9 cellular contexts compared by ENCODE assay signal in the genomic region with DNA sequence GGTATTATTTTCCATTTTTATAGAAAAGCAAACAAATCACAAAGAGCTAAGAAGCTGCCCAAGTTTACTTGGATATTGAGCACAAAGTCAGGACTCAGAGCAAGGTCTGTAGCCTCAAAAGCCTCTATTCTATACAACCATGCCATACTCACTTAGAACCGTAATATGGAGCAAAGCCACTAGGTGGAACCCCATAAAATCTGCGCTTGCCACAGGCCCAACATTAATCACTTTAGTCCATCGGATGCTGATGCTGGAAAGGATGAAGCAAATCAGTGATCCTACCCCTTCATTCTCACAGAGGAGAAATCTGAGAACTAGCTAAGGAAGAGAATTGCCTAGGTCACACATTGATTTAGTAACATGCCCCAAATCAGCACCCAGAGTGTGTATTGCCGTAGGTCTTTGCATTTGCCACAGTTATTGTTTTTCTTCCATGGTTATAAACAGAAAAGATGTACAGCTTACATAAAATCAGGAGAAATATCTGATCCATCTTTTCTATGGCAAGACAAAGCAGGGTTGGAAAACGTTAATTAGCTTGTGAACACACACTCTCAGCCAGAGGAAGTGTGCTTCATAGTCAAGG. TPM values are rescaled to one million over a fixed set of nuclear protein-coding genes. Genes with fewer than 3 reads are reported as not detected.
DNase-seq lines count a peak whose midpoint lies in the region; ATAC-seq, FAIRE-seq and TF ChIP-seq lines count a peak whose summit lies in the region.
"Had no signal": no experiment of that assay in that cellular context is flagged by ENCODE, and none has a peak within 500 bp of the region (broad histone marks: within the 10 kb centered on the region; RNA-seq: fewer than 3 reads in every experiment).

No MANE protein-coding gene starts in this region.

- ATAC-seq in GM19324 (IDR thresholded peaks at IDR 0.05; ENCODE audit: low FRiP score, unreplicated experiment): peak; percentile 78
- peak; percentile 78 for ATAC-seq in HG03196 (IDR thresholded peaks at IDR 0.05; ENCODE audit: unreplicated experiment)

- H3K18ac ChIP-seq in H1 (ENCODE audit: extremely low read depth, low read length): no peak overlapping the region

- H2BK15ac ChIP-seq in H1 (ENCODE audit: low read length): no peak overlapping the region

- H3K56ac ChIP-seq in H1 (replicated peaks; ENCODE audit: insufficient read length, low read depth, low read length): no peak overlapping the region

- no peak overlapping the region for H3K14ac ChIP-seq in H1 (ENCODE audit: insufficient read length)

- H2BK20ac ChIP-seq in H1 (ENCODE audit: low read length): no peak overlapping the region

- TF ChIP-seq POLR2A in H1 (IDR thresholded peaks at IDR 0.05; ENCODE audit: control extremely low read depth in 1 of 2, low read depth in 2 of 2, low read length in 2 of 2): no peak

- H3K27me3 ChIP-seq in H1 (replicated peaks in 1 of 4; ENCODE audit: control insufficient read depth in 3 of 4, extremely low read depth in 1 of 4, insufficient read depth in 3 of 4, low read length in 3 of 4): no peaks in the 10 kb centered on the region
- no peaks in the 10 kb centered on the region for H3K27me3 ChIP-seq in neural cell (ENCODE audit: insufficient read depth, low read depth, low read length)
- H3K27me3 ChIP-seq: BLaER1 treated with 17β-estradiol and CSF1 and Interleukin-3, amounts not matched to agents 10 nM and 100 nM had no signal

- H3K9ac ChIP-seq in H1 (replicated peaks in 1 of 4; ENCODE audit: extremely low read depth in 1 of 4, low read depth in 3 of 4, low read length in 3 of 4): no peak overlapping the region
- no peak overlapping the region for H3K9ac ChIP-seq in neural cell (ENCODE audit: low read length)
- H3K9ac ChIP-seq: BLaER1 treated with 17β-estradiol and CSF1 and Interleukin-3, amounts not matched to agents 10 nM and 100 nM had no signal

- 0 out of 7 replicates have a peak, but pooled peaks cover 0 to 2% (median 0%) of the 10 kb centered on the region in 4 experiments for H3K4me1 ChIP-seq in H1 (replicated peaks in 1 of 4; ENCODE audit: control insufficient read depth in 3 of 4, insufficient read depth in 4 of 4, low read length in 3 of 4)
- H3K4me1 ChIP-seq: BLaER1 treated with 17β-estradiol and CSF1 and Interleukin-3, amounts not matched to agents 10 nM and 100 nM had no signal

- H3K23me2 ChIP-seq in H1 (ENCODE audit: low read depth, low read length): peaks cover 2% of the 10 kb centered on the region; the same call in 1 of the 2 replicates

- no peak overlapping the region for H2BK5ac ChIP-seq in H1 (ENCODE audit: low read depth, low read length)

- TF ChIP-seq RAD21 in H1 (IDR thresholded peaks at IDR 0.05 in 1 of 2, conservative IDR thresholded peaks at IDR 0.05 in 1 of 2; ENCODE audit: low read depth in 2 of 2, low read length in 2 of 2) (peak; percentile 64 to 71), neural cell (conservative IDR thresholded peaks at IDR 0.05) (peak; percentile 63)

- no peak overlapping the region for H3K27ac ChIP-seq in H1 (ENCODE audit: low read depth, low read length)
- no peak overlapping the region for H3K27ac ChIP-seq in neural cell (ENCODE audit: low read length)
- H3K27ac ChIP-seq: BLaER1 treated with 17β-estradiol and CSF1 and Interleukin-3, amounts not matched to agents 10 nM and 100 nM had no signal

- DNase-seq in NCI-H146 (lab: John Stamatoyannopoulos, UW) (peak; percentile 1), NCI-H146 treated with DMSO at 0.1 percent for 48 hours (lab: John Stamatoyannopoulos, UW; ENCODE audit: unreplicated experiment) (no peak), RPMI8226 (peak; percentile 11), H1 (ENCODE audit: low read depth in 1 of 2, low spot score in 2 of 2) (no peak), G401 (ENCODE audit: low spot score) (no peak)

- H3K4me3 ChIP-seq in H1 (ENCODE audit: extremely low read depth in 1 of 4, insufficient read depth in 2 of 4, low read depth in 3 of 4, low read length in 4 of 4) (no peak overlapping the region), neural cell (ENCODE audit: low read length) (no peak overlapping the region)
- H3K4me3 ChIP-seq: BLaER1 treated with 17β-estradiol and CSF1 and Interleukin-3, amounts not matched to agents 10 nM and 100 nM had no signal

- in situ Hi-C loops in G401 (cut with HindIII; ENCODE audit: low sequenced_read_pairs): no loop called here

- CTCF ChIA-PET in H1 (lab: Charles Lee; ENCODE audit: partially characterized antibody): interaction anchor here (0.6 to 3.9 kb wide), 49 partner anchors 9 to 354 kb away, joined by 3 to 42 read pairs (median 4); partner anchors contain the start of gene RAB38

- H3K4me2 ChIP-seq in H1 (ENCODE audit: insufficient read depth in 1 of 2, low read depth in 2 of 2, low read length in 2 of 2) (no peak overlapping the region), neural cell (ENCODE audit: low read length) (no peak overlapping the region)
- H3K4me2 ChIP-seq: BLaER1 treated with 17β-estradiol and CSF1 and Interleukin-3, amounts not matched to agents 10 nM and 100 nM had no signal

- H3K36me3 ChIP-seq in H1 (ENCODE audit: control insufficient read depth in 2 of 4, insufficient read depth in 4 of 4, low read length in 3 of 4) (no peaks in the 10 kb centered on the region; a peak in 1 of 8 replicates), neural cell (ENCODE audit: insufficient read depth, low read length) (no peaks in the 10 kb centered on the region)

- no peak overlapping the region for H4K8ac ChIP-seq in H1 (ENCODE audit: extremely low read depth, insufficient read depth, low read length)

- 50% methylated on average over 5 of the region's 5 CpGs; no CpG with 5 or more reads in 1 of the 2 experiments for WGBS in H1 (ENCODE audit: extremely low coverage in 1 of 2, insufficient coverage in 1 of 2, insufficient read length in 1 of 2, insufficient replicate concordance in 2 of 2, low coverage in 1 of 2, low lambda C conversion rate in 2 of 2, missing lambda C conversion rate in 1 of 2), 2 experiments

- POLR2A ChIA-PET in H1 (lab: Charles Lee; ENCODE audit: partially characterized antibody): no interaction called here

- no peaks in the 10 kb centered on the region for H3K79me1 ChIP-seq in H1 (ENCODE audit: low read depth, low read length)

- H3K9me3 ChIP-seq in H1 (ENCODE audit: insufficient read depth in 2 of 2, low read depth in 1 of 2, low read length in 1 of 2) (peaks cover 0 to 2% of the 10 kb centered on the region in 2 experiments; a peak in 1 of 4 replicates), neural cell (ENCODE audit: low read length) (no peaks in the 10 kb centered on the region)

- H2AFZ ChIP-seq in H1 (ENCODE audit: low read length) (no peak overlapping the region), neural cell (ENCODE audit: low read depth, low read length) (no peak overlapping the region)

- H3K23ac ChIP-seq in H1 (ENCODE audit: insufficient read length): no peak overlapping the region

- H4K5ac ChIP-seq in H1 (ENCODE audit: insufficient read length, low read depth, low read length): no peak overlapping the region

- no peak overlapping the region for H4K91ac ChIP-seq in H1 (replicated peaks; ENCODE audit: insufficient read length, low read length)

- TF ChIP-seq EP300 in H1 (IDR thresholded peaks at IDR 0.05; ENCODE audit: borderline replicate concordance in 1 of 2, low read depth in 2 of 2, low read length in 2 of 2): no peak
- no peak for TF ChIP-seq EP300 in neural cell (conservative IDR thresholded peaks at IDR 0.05; ENCODE audit: poor library complexity, severe bottlenecking)

- TF ChIP-seq CTCF in H1 (IDR thresholded peaks at IDR 0.05; ENCODE audit: control extremely low read depth in 1 of 3, insufficient read depth in 1 of 3, low read depth in 1 of 3, low read length in 3 of 3) (peak in 2 of 3 experiments; percentile 58 to 73; a peak in 3 of 4 replicates), neural cell (IDR thresholded peaks at IDR 0.05; ENCODE audit: poor library complexity, severe bottlenecking) (peak; percentile 60)

- no peak overlapping the region for H3K4ac ChIP-seq in H1 (replicated peaks; ENCODE audit: insufficient read length, low read depth, low read length)

- no peaks in the 10 kb centered on the region for H4K20me1 ChIP-seq in H1 (replicated peaks in 1 of 2; ENCODE audit: control insufficient read depth in 1 of 2, insufficient read depth in 2 of 2, low read length in 2 of 2)
- no peaks in the 10 kb centered on the region for H4K20me1 ChIP-seq in neural cell (ENCODE audit: insufficient read depth)
- H4K20me1 ChIP-seq: BLaER1 treated with 17β-estradiol and CSF1 and Interleukin-3, amounts not matched to agents 10 nM and 100 nM had no signal

- H2BK120ac ChIP-seq in H1 (replicated peaks; ENCODE audit: low read depth, low read length): no peak overlapping the region

- no peaks in the 10 kb centered on the region for H3K79me2 ChIP-seq in H1 (ENCODE audit: control insufficient read depth in 1 of 2, insufficient read depth in 2 of 2, low read length in 2 of 2)
- no peaks in the 10 kb centered on the region for H3K79me2 ChIP-seq in neural cell (replicated peaks; ENCODE audit: insufficient read depth, low read length)

- H2AK5ac ChIP-seq in H1 (ENCODE audit: low read depth, low read length): no peak overlapping the region

- no peaks in the 10 kb centered on the region for H3K9me2 ChIP-seq in neural cell (ENCODE audit: insufficient read depth, low read length)

- FAIRE-seq in H1 (lab: Jason Lieb, UNC): peak; percentile 95

- H2BK12ac ChIP-seq in H1 (ENCODE audit: low read depth, low read length): no peak overlapping the region

- H3F3A ChIP-seq in neural cell (ENCODE audit: insufficient read depth, low read length, poor library complexity, severe bottlenecking): no peaks in the 10 kb centered on the region

TF ChIP-seq in H1, 55 proteins besides CTCF, POLR2A, EP300 and RAD21 (continues in another document):
- TF ChIP-seq FOSL1 (IDR thresholded peaks at IDR 0.05; ENCODE audit: insufficient read depth, low read depth, low read length): no peak
- TF ChIP-seq CHD2 (IDR thresholded peaks at IDR 0.05; ENCODE audit: low read length): no peak
- no peak for TF ChIP-seq JUN (IDR thresholded peaks at IDR 0.05; ENCODE audit: low read depth, low read length)

RNA-seq across cellular contexts. Expression of gene RAB38, which starts 56.7 kb away (rescaled TPM):
- total RNA-seq in H1 (2021; fragmentation: NEBNext Ultra II Directional; extraction: Animal tissue kit (Norgen Biotek cat#: 25700)): 16.0 and 16.5 TPM in 2 replicates
- polyA plus RNA-seq in H1 (2011; rRNA removed) (8.9 and 15.4 TPM in 2 replicates), neural cell (0.40 TPM in 1 of 2 replicates, not detected in the other)
- polyA plus RNA-seq in H1 (2011; cell fraction: cytosol; rRNA removed): 14.3 TPM
- polyA plus RNA-seq in H1 (2011; cell fraction: nucleus; rRNA removed): 8.1 TPM
- 14.8 to 22.1 TPM (median 16.2 TPM) in 4 replicates for polyA plus RNA-seq in H1 (2012, experiment 1 of 2)
- 6.2 TPM for polyA plus RNA-seq in H1 (2012, experiment 2 of 2)
- 14.0 TPM for polyA plus RNA-seq in H1 (2013, experiment 1 of 2)
- 13.9 TPM for polyA plus RNA-seq in H1 (2013, experiment 2 of 2)
- 20.8 and 21.5 TPM in 2 replicates for polyA minus RNA-seq in H1 (2011; rRNA and poly(A)+ RNA removed)
- polyA minus RNA-seq in H1 (2011; cell fraction: cytosol; rRNA and poly(A)+ RNA removed): 11.7 TPM
- polyA minus RNA-seq in H1 (2011; cell fraction: nucleus; rRNA and poly(A)+ RNA removed): 24.2 TPM
- polyA minus RNA-seq in neural cell: not detected in 2 replicates
- total RNA-seq in G401 (2014; rRNA removed; shearing (Covaris generic)): 0.17 TPM in 1 of 2 replicates, not detected in the other

Comparison
In these comparisons a context has a peak if more than half of its experiments do, and no peak if none do; other contexts are left out.
1. DNase-seq: peak in NCI-H146 (single experiment) and RPMI8226 (single experiment); none in NCI-H146 treated with DMSO at 0.1 percent for 48 hours (single experiment), H1 (0 of 2) and G401 (single experiment).
2. RNA of gene RAB38, which starts 56.7 kb away (total RNA-seq): 16.0 to 16.5 TPM in H1; 0.17 TPM in G401; every median in the first group is over 10 times any median in the second.